10 cellular contexts compared by ENCODE assay signal in the genomic region with DNA sequence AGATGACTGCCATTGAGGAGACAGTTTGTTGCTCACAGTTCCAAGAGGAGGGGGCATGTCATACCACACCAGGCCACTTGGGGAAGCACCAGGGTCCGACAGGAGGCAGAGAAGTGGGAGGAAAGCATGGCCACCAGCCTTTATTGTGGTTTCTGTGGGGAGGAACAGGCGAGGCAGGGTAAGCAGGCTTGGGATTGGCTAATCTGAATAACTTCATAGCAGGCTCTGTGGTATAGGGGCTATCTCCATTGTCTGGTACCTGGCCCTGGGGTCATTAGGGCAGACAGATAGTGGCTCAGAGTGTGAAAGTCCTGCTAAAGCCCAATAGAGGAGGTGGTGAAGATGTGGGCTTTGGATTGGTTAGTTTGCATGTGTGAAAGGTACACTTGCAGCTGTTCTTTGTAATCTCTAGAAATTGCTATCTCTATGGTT. TPM values are rescaled to one million over a fixed set of nuclear protein-coding genes. Genes with fewer than 3 reads are reported as not detected.
DNase-seq lines count a peak whose midpoint lies in the region; ATAC-seq, FAIRE-seq and TF ChIP-seq lines count a peak whose summit lies in the region.
"Had no signal": no experiment of that assay in that cellular context is flagged by ENCODE, and none has a peak within 500 bp of the region (broad histone marks: within the 10 kb centered on the region; RNA-seq: fewer than 3 reads in every experiment).

No MANE protein-coding gene starts in this region.

- TF ChIP-seq CTCF in A673 (conservative IDR thresholded peaks at IDR 0.05; ENCODE audit: low read depth, low read length) (peak; percentile 40), GM12864 (IDR thresholded peaks at IDR 0.05; ENCODE audit: low read depth, low read length, missing control alignments) (peak; percentile 63), NB4 (IDR thresholded peaks at IDR 0.05; ENCODE audit: low read depth, low read length) (peak; percentile 46), endodermal cell (conservative IDR thresholded peaks at IDR 0.05) (peak; percentile 78), colonic mucosa (IDR thresholded peaks at IDR 0.05) (no peak)

- POLR2A ChIA-PET in A673 (lab: Charles Lee; ENCODE audit: low non-redundant PET), result no interaction called here

- TF ChIP-seq POLR2A in NB4 (IDR thresholded peaks at IDR 0.05; ENCODE audit: extremely low read depth, insufficient read length) (no peak), H54 (IDR thresholded peaks at IDR 0.05; ENCODE audit: low read depth, low read length) (no peak)

- no TSS peak for BruUV-seq in A673 (replicated peaks; lab: Mats Ljungman, UMichigan)

- no peak overlapping the region for H3K9ac ChIP-seq in endodermal cell (ENCODE audit: extremely low read depth, low read length, poor library complexity, severe bottlenecking)
- H3K9ac ChIP-seq in colonic mucosa (ENCODE audit: low read depth in 2 of 2, low read length in 2 of 2), result no peak overlapping the region

- H3K9me3 ChIP-seq in A673 (ENCODE audit: low read depth, low read length, poor library complexity, severe bottlenecking), result no peaks in the 10 kb centered on the region
- no peaks in the 10 kb centered on the region for H3K9me3 ChIP-seq in endodermal cell (ENCODE audit: control insufficient read depth, low read length)
- no peaks in the 10 kb centered on the region for H3K9me3 ChIP-seq in colonic mucosa
- H3K9me3 ChIP-seq: transverse colon had no signal

- peaks cover 23% of the 10 kb centered on the region for H3K4me1 Mint-ChIP-seq in endodermal cell

- H3K36me3 ChIP-seq in A673 (ENCODE audit: insufficient read depth, low read length, poor library complexity, severe bottlenecking) (no peaks in the 10 kb centered on the region), endodermal cell (ENCODE audit: control insufficient read depth, insufficient read depth, low read length) (no peaks in the 10 kb centered on the region), colonic mucosa (no peaks in the 10 kb centered on the region)
- H3K36me3 ChIP-seq: transverse colon had no signal

- H3K27ac Mint-ChIP-seq in endodermal cell, result no peak overlapping the region

- ATAC-seq in GM21367 (IDR thresholded peaks at IDR 0.05; ENCODE audit: unreplicated experiment), result no peak
- ATAC-seq in GM19351 (IDR thresholded peaks at IDR 0.05; ENCODE audit: unreplicated experiment), result no peak

- no peak for FAIRE-seq in H54 (lab: Jason Lieb, UNC)
- FAIRE-seq: small intestine had no signal

- intact Hi-C loops in A673 (cut with micrococcal nuclease; ENCODE audit: unreplicated experiment), result no loop called here
- intact Hi-C loops in colonic mucosa (cut with DNase I), result no loop called here

- DNase-seq in A673 (ENCODE audit: low spot score) (peak; percentile 25), GM12864 (ENCODE audit: low read depth) (no peak), NB4 (ENCODE audit: low read depth) (peak; percentile 62), endodermal cell (peak; percentile 88), H54 (ENCODE audit: insufficient read length, low spot score) (no peak), colonic mucosa (no peak)
- DNase-seq: small intestine, transverse colon had no signal

- H3K27ac ChIP-seq in A673 (ENCODE audit: low read depth, low read length, poor library complexity, severe bottlenecking) (no peak overlapping the region), endodermal cell (ENCODE audit: low read depth, low read length) (no peak overlapping the region), colonic mucosa (no peak overlapping the region)
- H3K27ac ChIP-seq: transverse colon had no signal

- H3K27me3 ChIP-seq in A673 (replicated peaks; ENCODE audit: insufficient read depth, low read depth, low read length, poor library complexity) (no peaks in the 10 kb centered on the region), endodermal cell (ENCODE audit: control insufficient read depth, insufficient read depth, low read length, poor library complexity, severe bottlenecking) (no peaks in the 10 kb centered on the region), colonic mucosa (no peaks in the 10 kb centered on the region)
- H3K27me3 ChIP-seq: transverse colon had no signal

- H3K27me3 Mint-ChIP-seq in endodermal cell (ENCODE audit: insufficient read depth), result peaks cover 3% of the 10 kb centered on the region

- H3K36me3 Mint-ChIP-seq in endodermal cell (ENCODE audit: low read depth), result no peaks in the 10 kb centered on the region

- H3K4me1 ChIP-seq in A673 (ENCODE audit: insufficient read depth, low read length, poor library complexity, severe bottlenecking) (no peaks in the 10 kb centered on the region), endodermal cell (ENCODE audit: control insufficient read depth, insufficient read depth, low read length) (peaks cover 9% of the 10 kb centered on the region), colonic mucosa (no peaks in the 10 kb centered on the region)
- H3K4me1 ChIP-seq: transverse colon had no signal

- 74 to 83% methylated on average over 1 to 2 of the region's 2 CpGs for WGBS in endodermal cell (ENCODE audit: insufficient coverage in 1 of 2, insufficient read length in 1 of 2), 2 experiments

- no peak overlapping the region for H3K4me3 Mint-ChIP-seq in endodermal cell

- CTCF ChIA-PET in A673 (lab: Charles Lee), result no interaction called here

- H3K4me3 ChIP-seq in A673 (ENCODE audit: low read depth, low read length, poor library complexity, severe bottlenecking), result no peak overlapping the region
- H3K4me3 ChIP-seq in GM12864 (ENCODE audit: low read depth, low read length), result no peak overlapping the region
- H3K4me3 ChIP-seq in NB4 (ENCODE audit: low read depth, low read length), result no peak overlapping the region
- H3K4me3 ChIP-seq in endodermal cell (ENCODE audit: low read length), result no peak overlapping the region
- H3K4me3 ChIP-seq in colonic mucosa, result no peak overlapping the region
- H3K4me3 ChIP-seq: transverse colon had no signal

- H3K9me3 Mint-ChIP-seq in endodermal cell, result peaks cover 6% of the 10 kb centered on the region

RNA-seq across cellular contexts. Expression of gene CBY2, which starts 35.5 kb away (rescaled TPM):
- total RNA-seq in A673 (2021) (not detected in 2 replicates), endodermal cell (not detected), colonic mucosa (not detected)
- not detected for polyA plus RNA-seq in endodermal cell (2013, experiment 1 of 2)
- polyA plus RNA-seq in endodermal cell (2013, experiment 2 of 2), result not detected
- total RNA-seq: transverse colon had no signal
- polyA plus RNA-seq: small intestine had no signal

Comparison
In these comparisons a context has a peak if more than half of its experiments do, and no peak if none do; other contexts are left out.
1. DNase-seq: peak in A673 (single experiment), NB4 (single experiment) and endodermal cell (single experiment); none in GM12864 (single experiment), H54 (single experiment) and colonic mucosa (single experiment).